Comparison of ENCODE assay signal across 25 cellular contexts in genomic region chr9:712643-713042, GRCh38.
A peak's percentile ranks its signal among the peaks of the same experiment; 100 is the strongest.
DNase-seq lines count a peak whose midpoint lies in the region; ATAC-seq and TF ChIP-seq lines count a peak whose summit lies in the region.
"Had no signal": no experiment of that assay in that cellular context is flagged by ENCODE, and none has a peak within 500 bp of the region (broad histone marks: within the 10 kb centered on the region; RNA-seq: fewer than 3 reads in every experiment).

No MANE protein-coding gene starts in this region.

- H4K20me1 ChIP-seq in osteoblast (ENCODE audit: insufficient read depth, low read length) (peaks cover 2% of the 10 kb centered on the region), MM.1S (ENCODE audit: insufficient read depth, low read length) (no peaks in the 10 kb centered on the region; the same call in 1 of the 2 replicates)

- peak overlapping the region; percentile 30 for H3K27ac ChIP-seq in RWPE1
- H3K27ac ChIP-seq in coronary artery = peak overlapping the region; percentile 83 to 87
- H3K27ac ChIP-seq in osteoblast (ENCODE audit: low read depth, low read length) = no peak overlapping the region
- H3K27ac ChIP-seq in thoracic aorta = peak overlapping the region; percentile 91 to 95
- H3K27ac ChIP-seq in MM.1S (ENCODE audit: low read length) = no peak overlapping the region
- H3K27ac ChIP-seq: lower lobe of right lung, VCaP had no signal

- peak overlapping the region; percentile 42 for H3K4me2 ChIP-seq in osteoblast (ENCODE audit: insufficient read depth, low read length)
- no peak overlapping the region for H3K4me2 ChIP-seq in MM.1S (ENCODE audit: low read depth, low read length)

- DNase-seq in RWPE1 (ENCODE audit: low spot score) (no peak), coronary artery (ENCODE audit: low spot score) (peak; percentile 61), osteoblast (ENCODE audit: insufficient read length, low spot score, missing footprints) (no peak), thoracic aorta (ENCODE audit: low spot score) (no peak), hypothalamus (lab: John Stamatoyannopoulos, UW) (no peak), MM.1S (no peak)
- no peak for DNase-seq in stimulated activated CD4-positive, alpha-beta T cell treated with anti-CD3 and anti-CD28 coated beads, Interleukin-12 subunit alpha, Interleukin-12 subunit beta, amount 100 ng/mL, for 4 hours
- DNase-seq: activated CD4-positive, alpha-beta T cell treated with anti-CD3 and anti-CD28 coated beads, Interleukin-2, amount 10 ng/mL, durations not matched to agents 7 days and 5 days; activated naive CD4-positive, alpha-beta T cell treated with anti-CD3 and anti-CD28 coated beads, Interleukin-2, amount 10 ng/mL, durations not matched to agents 7 days and 5 days; activated T-cell treated with anti-CD3 and anti-CD28 coated beads, Interleukin-2, amount 50 U/mL, for 72 hours; CD4-positive, alpha-beta memory T cell; DMS 273 treated with DMSO at 0.1 percent for 48 hours; islet precursor cell; lower lobe of right lung; mucosa of descending colon; NCI-H1105 treated with DMSO at 0.1 percent for 48 hours; NCI-H2029; NCI-H226; NCI-H748 treated with DMSO at 0.1 percent for 48 hours; RPMI8226; small intestine; stimulated activated CD4-positive, alpha-beta T cell treated with anti-CD3 and anti-CD28 coated beads, Interleukin-2, amount 100 ng/mL, for 24 hours; T-helper 17 cell had no signal

- TF ChIP-seq CTCF in RWPE1 (conservative IDR thresholded peaks at IDR 0.05; ENCODE audit: low read depth) (no peak), coronary artery (IDR thresholded peaks at IDR 0.05) (no peak), osteoblast (IDR thresholded peaks at IDR 0.05; ENCODE audit: extremely low read depth, low read depth, low read length) (no peak), thoracic aorta (IDR thresholded peaks at IDR 0.05) (no peak), MM.1S (IDR thresholded peaks at IDR 0.05; ENCODE audit: low read length) (no peak)

- peak overlapping the region; percentile 24 for H3K4me3 ChIP-seq in coronary artery
- no peak overlapping the region for H3K4me3 ChIP-seq in osteoblast (ENCODE audit: insufficient read depth, low read length)
- peak overlapping the region; percentile 66 for H3K4me3 ChIP-seq in thoracic aorta
- H3K4me3 ChIP-seq in MM.1S (ENCODE audit: low read length) = no peak overlapping the region
- H3K4me3 ChIP-seq: lower lobe of right lung, mucosa of descending colon had no signal

- H3K9me2 ChIP-seq in MM.1S (replicated peaks; ENCODE audit: insufficient read depth, low read length) = no peaks in the 10 kb centered on the region

- peaks cover 5% of the 10 kb centered on the region; the same call in 1 of the 2 replicates for H3F3A ChIP-seq in MM.1S (ENCODE audit: insufficient read depth, low read length)

- H3K79me2 ChIP-seq in osteoblast (ENCODE audit: insufficient read depth, low read length) (peaks cover 87% of the 10 kb centered on the region), MM.1S (ENCODE audit: low read length) (peaks cover 94% of the 10 kb centered on the region)

- ATAC-seq in thoracic aorta (ENCODE audit: insufficient number of reproducible peaks, low FRiP score, low read depth) (no peak), esophagus mucosa (no peak)
- ATAC-seq: activated T-cell treated with anti-CD3 and anti-CD28 coated beads, Interleukin-2, amount 50 U/mL, for 72 hours; mucosa of descending colon; T-helper 17 cell had no signal

- POLR2A ChIA-PET in RWPE1 (lab: Yijun Ruan, JAX; ENCODE audit: low non-redundant PET) = no interaction called here

- no peak overlapping the region for H3K9ac ChIP-seq in MM.1S (ENCODE audit: low read length)

- CTCF ChIA-PET in RWPE1 (lab: Yijun Ruan, JAX) = no interaction called here

- H3K9me3 ChIP-seq in osteoblast (ENCODE audit: low read depth, low read length) (no peaks in the 10 kb centered on the region), thoracic aorta (no peaks in the 10 kb centered on the region), MM.1S (replicated peaks; ENCODE audit: insufficient read depth, low read length) (no peaks in the 10 kb centered on the region)
- H3K9me3 ChIP-seq: lower lobe of right lung, mucosa of descending colon had no signal

- H3K36me3 ChIP-seq in osteoblast (ENCODE audit: insufficient read depth, low read length) (peaks cover 39% of the 10 kb centered on the region), thoracic aorta (peaks cover 18% of the 10 kb centered on the region), MM.1S (replicated peaks; ENCODE audit: insufficient read depth, low read length) (peaks cover 19% of the 10 kb centered on the region)

- no peak overlapping the region for H2AFZ ChIP-seq in osteoblast (ENCODE audit: low read length)
- H2AFZ ChIP-seq in MM.1S (ENCODE audit: low read length) = no peak overlapping the region

- peaks cover 43% of the 10 kb centered on the region for H3K4me1 ChIP-seq in osteoblast (ENCODE audit: insufficient read depth, low read length)
- H3K4me1 ChIP-seq in thoracic aorta (ENCODE audit: control insufficient read depth in 1 of 2, low read depth in 2 of 2) = peaks cover 26 to 72% of the 10 kb centered on the region in 2 donors
- 0 out of 2 replicates have a peak, but pooled peaks cover 9% of the 10 kb centered on the region for H3K4me1 ChIP-seq in MM.1S (ENCODE audit: low read length)

- H3K27me3 ChIP-seq in osteoblast (ENCODE audit: insufficient read depth, low read length) (no peaks in the 10 kb centered on the region), thoracic aorta (replicated peaks; ENCODE audit: insufficient read depth) (no peaks in the 10 kb centered on the region), MM.1S (replicated peaks; ENCODE audit: insufficient read depth, low read length) (no peaks in the 10 kb centered on the region)

Comparison
In these comparisons a context has a peak if more than half of its experiments do, and no peak if none do; other contexts are left out.
1. H3K27ac ChIP-seq: peak in RWPE1 (single experiment), coronary artery (2 of 2) and thoracic aorta (2 of 2); none in osteoblast (single experiment) and MM.1S (single experiment).
2. H3K4me3 ChIP-seq: peak in coronary artery (single experiment) and thoracic aorta (single experiment); none in osteoblast (single experiment) and MM.1S (single experiment).